In the genomic region with DNA sequence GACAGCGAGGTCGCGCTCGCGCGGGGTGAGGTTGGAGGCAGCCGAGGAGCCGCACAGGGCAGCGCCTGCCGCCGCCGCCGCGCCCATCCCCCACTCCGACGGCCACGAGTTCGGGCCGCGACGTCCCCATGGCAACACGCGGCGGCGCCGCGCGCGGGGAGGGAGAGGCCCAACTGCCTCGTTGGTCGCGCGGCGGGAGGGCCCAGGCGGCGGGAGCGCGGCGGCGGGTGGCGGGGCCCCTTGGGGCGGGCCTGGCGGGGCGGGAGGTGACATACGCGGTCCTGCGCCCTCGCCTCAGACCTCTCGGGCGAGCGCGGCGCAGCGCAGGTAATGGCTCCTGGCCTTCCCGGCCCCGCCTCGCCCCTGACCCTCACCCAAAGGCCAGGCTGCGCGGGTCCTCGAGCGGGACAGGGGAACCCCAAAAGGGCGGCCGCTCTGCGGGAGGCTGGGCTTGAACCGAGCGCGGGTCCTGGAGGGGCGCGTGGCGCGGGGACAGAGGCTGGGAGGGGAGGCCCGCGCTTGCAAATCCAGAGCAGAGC, we compare ENCODE assay signal across 1 cellular context.
TF ChIP-seq lines count a peak whose summit lies in the region.

A gene with protein sequence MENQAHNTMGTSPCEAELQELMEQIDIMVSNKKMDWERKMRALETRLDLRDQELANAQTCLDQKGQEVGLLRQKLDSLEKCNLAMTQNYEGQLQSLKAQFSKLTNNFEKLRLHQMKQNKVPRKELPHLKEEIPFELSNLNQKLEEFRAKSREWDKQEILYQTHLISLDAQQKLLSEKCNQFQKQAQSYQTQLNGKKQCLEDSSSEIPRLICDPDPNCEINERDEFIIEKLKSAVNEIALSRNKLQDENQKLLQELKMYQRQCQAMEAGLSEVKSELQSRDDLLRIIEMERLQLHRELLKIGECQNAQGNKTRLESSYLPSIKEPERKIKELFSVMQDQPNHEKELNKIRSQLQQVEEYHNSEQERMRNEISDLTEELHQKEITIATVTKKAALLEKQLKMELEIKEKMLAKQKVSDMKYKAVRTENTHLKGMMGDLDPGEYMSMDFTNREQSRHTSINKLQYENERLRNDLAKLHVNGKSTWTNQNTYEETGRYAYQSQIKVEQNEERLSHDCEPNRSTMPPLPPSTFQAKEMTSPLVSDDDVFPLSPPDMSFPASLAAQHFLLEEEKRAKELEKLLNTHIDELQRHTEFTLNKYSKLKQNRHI (plus strand): TSS at position 297 of the 539 bp plus-strand sequence. CDS start 1,518 bp downstream, outside the sequence.

TF ChIP-seq in K562, 482 proteins besides CTCF, POLR2A, EP300 and RAD21 (continued from another document and continues in another):
- TF ChIP-seq, protein P1, sequence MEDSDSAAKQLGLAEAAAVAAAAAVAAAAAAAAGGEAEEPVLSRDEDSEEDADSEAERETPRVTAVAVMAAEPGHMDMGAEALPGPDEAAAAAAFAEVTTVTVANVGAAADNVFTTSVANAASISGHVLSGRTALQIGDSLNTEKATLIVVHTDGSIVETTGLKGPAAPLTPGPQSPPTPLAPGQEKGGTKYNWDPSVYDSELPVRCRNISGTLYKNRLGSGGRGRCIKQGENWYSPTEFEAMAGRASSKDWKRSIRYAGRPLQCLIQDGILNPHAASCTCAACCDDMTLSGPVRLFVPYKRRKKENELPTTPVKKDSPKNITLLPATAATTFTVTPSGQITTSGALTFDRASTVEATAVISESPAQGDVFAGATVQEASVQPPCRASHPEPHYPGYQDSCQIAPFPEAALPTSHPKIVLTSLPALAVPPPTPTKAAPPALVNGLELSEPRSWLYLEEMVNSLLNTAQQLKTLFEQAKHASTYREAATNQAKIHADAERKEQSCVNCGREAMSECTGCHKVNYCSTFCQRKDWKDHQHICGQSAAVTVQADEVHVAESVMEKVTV (CRISPR knock-in tag; IDR thresholded peaks at IDR 0.05) = no peak
- TF ChIP-seq TBP (optimal IDR thresholded peaks at IDR 0.05; ENCODE audit: low read depth, low read length) = no peak
- TF ChIP-seq HMGN3 (IDR thresholded peaks at IDR 0.05; ENCODE audit: borderline replicate concordance, extremely low read depth, insufficient read length, low read depth, low read length) = peak; percentile 41
- TF ChIP-seq, protein P2, sequence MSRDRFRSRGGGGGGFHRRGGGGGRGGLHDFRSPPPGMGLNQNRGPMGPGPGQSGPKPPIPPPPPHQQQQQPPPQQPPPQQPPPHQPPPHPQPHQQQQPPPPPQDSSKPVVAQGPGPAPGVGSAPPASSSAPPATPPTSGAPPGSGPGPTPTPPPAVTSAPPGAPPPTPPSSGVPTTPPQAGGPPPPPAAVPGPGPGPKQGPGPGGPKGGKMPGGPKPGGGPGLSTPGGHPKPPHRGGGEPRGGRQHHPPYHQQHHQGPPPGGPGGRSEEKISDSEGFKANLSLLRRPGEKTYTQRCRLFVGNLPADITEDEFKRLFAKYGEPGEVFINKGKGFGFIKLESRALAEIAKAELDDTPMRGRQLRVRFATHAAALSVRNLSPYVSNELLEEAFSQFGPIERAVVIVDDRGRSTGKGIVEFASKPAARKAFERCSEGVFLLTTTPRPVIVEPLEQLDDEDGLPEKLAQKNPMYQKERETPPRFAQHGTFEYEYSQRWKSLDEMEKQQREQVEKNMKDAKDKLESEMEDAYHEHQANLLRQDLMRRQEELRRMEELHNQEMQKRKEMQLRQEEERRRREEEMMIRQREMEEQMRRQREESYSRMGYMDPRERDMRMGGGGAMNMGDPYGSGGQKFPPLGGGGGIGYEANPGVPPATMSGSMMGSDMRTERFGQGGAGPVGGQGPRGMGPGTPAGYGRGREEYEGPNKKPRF (IDR thresholded peaks at IDR 0.05; ENCODE audit: low read depth, low read length) = no peak
- peak; percentile 85 for TF ChIP-seq SMAD4 (CRISPR knock-in tag; conservative IDR thresholded peaks at IDR 0.05)
- peak in 1 of 2 experiments; percentile 25; a peak in 1 of 4 replicates for TF ChIP-seq NRF1 (conservative IDR thresholded peaks at IDR 0.05 in 1 of 2, IDR thresholded peaks at IDR 0.05 in 1 of 2)
- TF ChIP-seq GATAD2B (IDR thresholded peaks at IDR 0.05; ENCODE audit: borderline replicate concordance) = peak; percentile 78; the same call in 1 of the 2 replicates
- 0 out of 2 replicates have a peak, but pooled peaks have one; percentile 32 for TF ChIP-seq CREB1 (IDR thresholded peaks at IDR 0.05)
- peak; percentile 54 for TF ChIP-seq CREB1 (CRISPR knock-in tag; IDR thresholded peaks at IDR 0.05)
- no peak for TF ChIP-seq MYNN (IDR thresholded peaks at IDR 0.05)
- TF ChIP-seq MYNN (CRISPR knock-in tag; IDR thresholded peaks at IDR 0.05) = no peak
- no peak for TF ChIP-seq TOE1 (IDR thresholded peaks at IDR 0.05; ENCODE audit: borderline replicate concordance)
- TF ChIP-seq TOE1 (CRISPR knock-in tag; IDR thresholded peaks at IDR 0.05; ENCODE audit: borderline replicate concordance, low read depth) = no peak
- TF ChIP-seq ZNF24 (IDR thresholded peaks at IDR 0.05) = peak; percentile 77
- TF ChIP-seq PYGO2 (tag; IDR thresholded peaks at IDR 0.05) = no peak
- TF ChIP-seq TCF3 (CRISPR knock-in tag; IDR thresholded peaks at IDR 0.05) = no peak
- TF ChIP-seq, protein P3, sequence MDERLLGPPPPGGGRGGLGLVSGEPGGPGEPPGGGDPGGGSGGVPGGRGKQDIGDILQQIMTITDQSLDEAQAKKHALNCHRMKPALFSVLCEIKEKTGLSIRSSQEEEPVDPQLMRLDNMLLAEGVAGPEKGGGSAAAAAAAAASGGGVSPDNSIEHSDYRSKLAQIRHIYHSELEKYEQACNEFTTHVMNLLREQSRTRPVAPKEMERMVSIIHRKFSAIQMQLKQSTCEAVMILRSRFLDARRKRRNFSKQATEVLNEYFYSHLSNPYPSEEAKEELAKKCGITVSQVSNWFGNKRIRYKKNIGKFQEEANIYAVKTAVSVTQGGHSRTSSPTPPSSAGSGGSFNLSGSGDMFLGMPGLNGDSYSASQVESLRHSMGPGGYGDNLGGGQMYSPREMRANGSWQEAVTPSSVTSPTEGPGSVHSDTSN (CRISPR knock-in tag; IDR thresholded peaks at IDR 0.05; ENCODE audit: low read depth) = no peak
- TF ChIP-seq, protein P3 (tag; conservative IDR thresholded peaks at IDR 0.05; ENCODE audit: low read depth) = no peak
- TF ChIP-seq, protein P4, sequence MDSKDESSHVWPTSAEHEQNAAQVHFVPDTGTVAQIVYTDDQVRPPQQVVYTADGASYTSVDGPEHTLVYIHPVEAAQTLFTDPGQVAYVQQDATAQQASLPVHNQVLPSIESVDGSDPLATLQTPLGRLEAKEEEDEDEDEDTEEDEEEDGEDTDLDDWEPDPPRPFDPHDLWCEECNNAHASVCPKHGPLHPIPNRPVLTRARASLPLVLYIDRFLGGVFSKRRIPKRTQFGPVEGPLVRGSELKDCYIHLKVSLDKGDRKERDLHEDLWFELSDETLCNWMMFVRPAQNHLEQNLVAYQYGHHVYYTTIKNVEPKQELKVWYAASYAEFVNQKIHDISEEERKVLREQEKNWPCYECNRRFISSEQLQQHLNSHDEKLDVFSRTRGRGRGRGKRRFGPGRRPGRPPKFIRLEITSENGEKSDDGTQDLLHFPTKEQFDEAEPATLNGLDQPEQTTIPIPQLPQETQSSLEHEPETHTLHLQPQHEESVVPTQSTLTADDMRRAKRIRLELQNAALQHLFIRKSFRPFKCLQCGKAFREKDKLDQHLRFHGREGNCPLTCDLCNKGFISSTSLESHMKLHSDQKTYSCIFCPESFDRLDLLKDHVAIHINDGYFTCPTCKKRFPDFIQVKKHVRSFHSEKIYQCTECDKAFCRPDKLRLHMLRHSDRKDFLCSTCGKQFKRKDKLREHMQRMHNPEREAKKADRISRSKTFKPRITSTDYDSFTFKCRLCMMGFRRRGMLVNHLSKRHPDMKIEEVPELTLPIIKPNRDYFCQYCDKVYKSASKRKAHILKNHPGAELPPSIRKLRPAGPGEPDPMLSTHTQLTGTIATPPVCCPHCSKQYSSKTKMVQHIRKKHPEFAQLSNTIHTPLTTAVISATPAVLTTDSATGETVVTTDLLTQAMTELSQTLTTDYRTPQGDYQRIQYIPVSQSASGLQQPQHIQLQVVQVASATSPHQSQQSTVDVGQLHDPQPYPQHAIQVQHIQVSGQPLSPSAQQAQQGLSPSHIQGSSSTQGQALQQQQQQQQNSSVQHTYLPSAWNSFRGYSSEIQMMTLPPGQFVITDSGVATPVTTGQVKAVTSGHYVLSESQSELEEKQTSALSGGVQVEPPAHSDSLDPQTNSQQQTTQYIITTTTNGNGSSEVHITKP (IDR thresholded peaks at IDR 0.05; ENCODE audit: partially characterized antibody) = no peak
- TF ChIP-seq, protein P5, sequence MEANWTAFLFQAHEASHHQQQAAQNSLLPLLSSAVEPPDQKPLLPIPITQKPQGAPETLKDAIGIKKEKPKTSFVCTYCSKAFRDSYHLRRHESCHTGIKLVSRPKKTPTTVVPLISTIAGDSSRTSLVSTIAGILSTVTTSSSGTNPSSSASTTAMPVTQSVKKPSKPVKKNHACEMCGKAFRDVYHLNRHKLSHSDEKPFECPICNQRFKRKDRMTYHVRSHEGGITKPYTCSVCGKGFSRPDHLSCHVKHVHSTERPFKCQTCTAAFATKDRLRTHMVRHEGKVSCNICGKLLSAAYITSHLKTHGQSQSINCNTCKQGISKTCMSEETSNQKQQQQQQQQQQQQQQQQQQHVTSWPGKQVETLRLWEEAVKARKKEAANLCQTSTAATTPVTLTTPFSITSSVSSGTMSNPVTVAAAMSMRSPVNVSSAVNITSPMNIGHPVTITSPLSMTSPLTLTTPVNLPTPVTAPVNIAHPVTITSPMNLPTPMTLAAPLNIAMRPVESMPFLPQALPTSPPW (CRISPR knock-in tag; IDR thresholded peaks at IDR 0.05) = peak; percentile 80
- 0 out of 2 replicates have a peak, but pooled peaks have one; percentile 46 for TF ChIP-seq SAFB (IDR thresholded peaks at IDR 0.05; ENCODE audit: borderline replicate concordance, low read depth, low read length)
- TF ChIP-seq ZNF77 (CRISPR knock-in tag; IDR thresholded peaks at IDR 0.05) = no peak
- no peak for TF ChIP-seq HDAC1 (IDR thresholded peaks at IDR 0.05)
- TF ChIP-seq RBFOX2 (IDR thresholded peaks at IDR 0.05; ENCODE audit: low read depth, low read length) = peak; percentile 87
- TF ChIP-seq KDM2B (CRISPR knock-in tag; IDR thresholded peaks at IDR 0.05) = no peak
- no peak for TF ChIP-seq BRD9 (IDR thresholded peaks at IDR 0.05; ENCODE audit: low read depth, partially characterized antibody)
- TF ChIP-seq ZKSCAN8 (CRISPR knock-in tag; IDR thresholded peaks at IDR 0.05) = 0 out of 2 replicates have a peak, but pooled peaks have one; percentile 11
- 0 out of 2 replicates have a peak, but pooled peaks have one; percentile 43 for TF ChIP-seq NR3C1 (CRISPR knock-in tag; IDR thresholded peaks at IDR 0.05)
- peak in 2 of 3 experiments; percentile 15 to 32 for TF ChIP-seq YY1 (IDR thresholded peaks at IDR 0.05; ENCODE audit: borderline replicate concordance in 1 of 3, control insufficient read depth in 1 of 3, extremely low read depth in 1 of 3, insufficient read depth in 3 of 3, insufficient read length in 1 of 3, insufficient replicate concordance in 2 of 3, low read depth in 1 of 3, low read length in 2 of 3)
- 0 out of 2 replicates have a peak, but pooled peaks have one; percentile 25 for TF ChIP-seq GTF2E2 (tag; IDR thresholded peaks at IDR 0.05)
- no peak for TF ChIP-seq CBX2 (IDR thresholded peaks at IDR 0.05; ENCODE audit: insufficient read depth, low read length, poor library complexity, severe bottlenecking)
- TF ChIP-seq, protein P6, sequence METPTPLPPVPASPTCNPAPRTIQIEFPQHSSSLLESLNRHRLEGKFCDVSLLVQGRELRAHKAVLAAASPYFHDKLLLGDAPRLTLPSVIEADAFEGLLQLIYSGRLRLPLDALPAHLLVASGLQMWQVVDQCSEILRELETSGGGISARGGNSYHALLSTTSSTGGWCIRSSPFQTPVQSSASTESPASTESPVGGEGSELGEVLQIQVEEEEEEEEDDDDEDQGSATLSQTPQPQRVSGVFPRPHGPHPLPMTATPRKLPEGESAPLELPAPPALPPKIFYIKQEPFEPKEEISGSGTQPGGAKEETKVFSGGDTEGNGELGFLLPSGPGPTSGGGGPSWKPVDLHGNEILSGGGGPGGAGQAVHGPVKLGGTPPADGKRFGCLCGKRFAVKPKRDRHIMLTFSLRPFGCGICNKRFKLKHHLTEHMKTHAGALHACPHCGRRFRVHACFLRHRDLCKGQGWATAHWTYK (CRISPR knock-in tag; IDR thresholded peaks at IDR 0.05) = 0 out of 2 replicates have a peak, but pooled peaks have one; percentile 20
- peak; percentile 44; the same call in 1 of the 2 replicates for TF ChIP-seq HCFC1 (IDR thresholded peaks at IDR 0.05; ENCODE audit: low read depth, low read length)
- TF ChIP-seq, protein P7, sequence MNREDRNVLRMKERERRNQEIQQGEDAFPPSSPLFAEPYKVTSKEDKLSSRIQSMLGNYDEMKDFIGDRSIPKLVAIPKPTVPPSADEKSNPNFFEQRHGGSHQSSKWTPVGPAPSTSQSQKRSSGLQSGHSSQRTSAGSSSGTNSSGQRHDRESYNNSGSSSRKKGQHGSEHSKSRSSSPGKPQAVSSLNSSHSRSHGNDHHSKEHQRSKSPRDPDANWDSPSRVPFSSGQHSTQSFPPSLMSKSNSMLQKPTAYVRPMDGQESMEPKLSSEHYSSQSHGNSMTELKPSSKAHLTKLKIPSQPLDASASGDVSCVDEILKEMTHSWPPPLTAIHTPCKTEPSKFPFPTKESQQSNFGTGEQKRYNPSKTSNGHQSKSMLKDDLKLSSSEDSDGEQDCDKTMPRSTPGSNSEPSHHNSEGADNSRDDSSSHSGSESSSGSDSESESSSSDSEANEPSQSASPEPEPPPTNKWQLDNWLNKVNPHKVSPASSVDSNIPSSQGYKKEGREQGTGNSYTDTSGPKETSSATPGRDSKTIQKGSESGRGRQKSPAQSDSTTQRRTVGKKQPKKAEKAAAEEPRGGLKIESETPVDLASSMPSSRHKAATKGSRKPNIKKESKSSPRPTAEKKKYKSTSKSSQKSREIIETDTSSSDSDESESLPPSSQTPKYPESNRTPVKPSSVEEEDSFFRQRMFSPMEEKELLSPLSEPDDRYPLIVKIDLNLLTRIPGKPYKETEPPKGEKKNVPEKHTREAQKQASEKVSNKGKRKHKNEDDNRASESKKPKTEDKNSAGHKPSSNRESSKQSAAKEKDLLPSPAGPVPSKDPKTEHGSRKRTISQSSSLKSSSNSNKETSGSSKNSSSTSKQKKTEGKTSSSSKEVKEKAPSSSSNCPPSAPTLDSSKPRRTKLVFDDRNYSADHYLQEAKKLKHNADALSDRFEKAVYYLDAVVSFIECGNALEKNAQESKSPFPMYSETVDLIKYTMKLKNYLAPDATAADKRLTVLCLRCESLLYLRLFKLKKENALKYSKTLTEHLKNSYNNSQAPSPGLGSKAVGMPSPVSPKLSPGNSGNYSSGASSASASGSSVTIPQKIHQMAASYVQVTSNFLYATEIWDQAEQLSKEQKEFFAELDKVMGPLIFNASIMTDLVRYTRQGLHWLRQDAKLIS (CRISPR knock-in tag; IDR thresholded peaks at IDR 0.05) = no peak
- peak; percentile 36; the same call in 1 of the 2 replicates for TF ChIP-seq NFRKB (IDR thresholded peaks at IDR 0.05; ENCODE audit: low read depth)
- no peak for TF ChIP-seq SMARCE1 (IDR thresholded peaks at IDR 0.05)
